In the genomic region with DNA sequence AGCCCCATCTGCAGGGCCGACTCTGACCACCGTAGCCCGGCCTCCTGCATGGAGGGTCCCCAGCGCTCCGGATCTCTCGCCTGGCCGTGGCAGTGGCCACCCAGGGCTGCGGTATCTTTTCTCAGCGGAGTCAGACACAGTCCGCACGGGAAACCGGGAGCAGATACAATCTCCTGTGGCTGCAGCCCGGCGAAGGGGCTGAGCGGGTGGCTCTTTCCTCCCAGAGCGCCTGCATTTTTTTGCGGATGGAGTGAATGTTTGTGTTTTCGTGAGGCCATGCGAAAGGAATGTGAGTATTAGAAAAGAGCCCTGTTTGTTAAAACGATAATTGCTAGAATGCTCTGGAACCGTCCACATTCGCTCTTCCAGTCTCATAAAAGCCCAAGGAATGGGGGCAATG, we compare ENCODE assay signal across 11 cellular contexts. TPM values are rescaled to one million over a fixed set of nuclear protein-coding genes. Genes with fewer than 3 reads are reported as not detected.
DNase-seq lines count a peak whose midpoint lies in the region; ATAC-seq, FAIRE-seq and TF ChIP-seq lines count a peak whose summit lies in the region.
"Had no signal": no experiment of that assay in that cellular context is flagged by ENCODE, and none has a peak within 500 bp of the region (broad histone marks: within the 10 kb centered on the region; RNA-seq: fewer than 3 reads in every experiment).

No MANE protein-coding gene starts in this region.

- peak; percentile 81 for FAIRE-seq in endometrium (lab: Jason Lieb, UNC)
- FAIRE-seq: islet of Langerhans had no signal

- peak overlapping the region; percentile 51 for H3K4me3 Mint-ChIP-seq in natural killer cell treated with Interleukin-12 subunit alpha and Interleukin-12 subunit beta and Interleukin-15 and Interleukin-18, amount 100 ng/mL, for 72 hours

- no peak for ATAC-seq in natural killer cell treated with Interleukin-12 subunit alpha and Interleukin-12 subunit beta and Interleukin-15 and Interleukin-18, amount 100 ng/mL, for 72 hours
- no peak for ATAC-seq in HG03039 (IDR thresholded peaks at IDR 0.05; ENCODE audit: unreplicated experiment)
- no peak for ATAC-seq in GM21576 (IDR thresholded peaks at IDR 0.05; ENCODE audit: unreplicated experiment)

- DNase-seq in AG08396 (ENCODE audit: low spot score): peak; percentile 69
- no peak for DNase-seq in HFF-Myc (ENCODE audit: extremely low read depth, low read depth)
- DNase-seq in natural killer cell treated with Interleukin-12 subunit alpha and Interleukin-12 subunit beta and Interleukin-15 and Interleukin-18, amount 100 ng/mL, for 72 hours (ENCODE audit: low spot score): no peak
- DNase-seq in stimulated activated CD4-positive, alpha-beta T cell treated with anti-CD3 and anti-CD28 coated beads, Interleukin-2, amount 100 ng/mL, for 48 hours: no peak
- DNase-seq in germinal center (ENCODE audit: low spot score): no peak
- DNase-seq: activated T-cell treated with anti-CD3 and anti-CD28 coated beads for 4 hours, NCI-H1092 had no signal

- no peaks in the 10 kb centered on the region for H3K9me3 Mint-ChIP-seq in natural killer cell treated with Interleukin-12 subunit alpha and Interleukin-12 subunit beta and Interleukin-15 and Interleukin-18, amount 100 ng/mL, for 72 hours

- no peak overlapping the region for H3K27ac Mint-ChIP-seq in natural killer cell treated with Interleukin-12 subunit alpha and Interleukin-12 subunit beta and Interleukin-15 and Interleukin-18, amount 100 ng/mL, for 72 hours

- no peak for TF ChIP-seq CTCF in HFF-Myc (IDR thresholded peaks at IDR 0.05; ENCODE audit: low read depth, low read length, missing control alignments)

- no peaks in the 10 kb centered on the region for H3K36me3 Mint-ChIP-seq in natural killer cell treated with Interleukin-12 subunit alpha and Interleukin-12 subunit beta and Interleukin-15 and Interleukin-18, amount 100 ng/mL, for 72 hours

- peaks cover 10 to 12% of the 10 kb centered on the region in 2 donors for H3K4me1 Mint-ChIP-seq in natural killer cell treated with Interleukin-12 subunit alpha and Interleukin-12 subunit beta and Interleukin-15 and Interleukin-18, amount 100 ng/mL, for 72 hours (ENCODE audit: low read depth in 2 of 2)

- H3K4me3 ChIP-seq in HFF-Myc (replicated peaks; ENCODE audit: low read depth, low read length): 0 out of 2 replicates have a peak overlapping the region, but pooled peaks have one; percentile 7

- peaks cover 19 to 30% of the 10 kb centered on the region in 2 donors for H3K27me3 Mint-ChIP-seq in natural killer cell treated with Interleukin-12 subunit alpha and Interleukin-12 subunit beta and Interleukin-15 and Interleukin-18, amount 100 ng/mL, for 72 hours

RNA-seq across cellular contexts. Expression of a gene that starts 53.4 kb away (rescaled TPM):
- 10 to 100 TPM; 15.2 to 15.9 TPM for total RNA-seq in natural killer cell treated with Interleukin-12 subunit alpha and Interleukin-12 subunit beta and Interleukin-15 and Interleukin-18, amount 100 ng/mL, for 72 hours
